Comparison of ENCODE assay signal across 14 cellular contexts in genomic region chr6:124793406-124793805, GRCh38.
DNase-seq lines count a peak whose midpoint lies in the region; TF ChIP-seq lines count a peak whose summit lies in the region.
"Had no signal": no experiment of that assay in that cellular context is flagged by ENCODE, and none has a peak within 500 bp of the region (broad histone marks: within the 10 kb centered on the region; RNA-seq: fewer than 3 reads in every experiment).

No MANE protein-coding gene starts in this region.

- H3K4me3 ChIP-seq in fibroblast of pulmonary artery (replicated peaks; ENCODE audit: low read depth, low read length): no peak overlapping the region

- DNase-seq in NCI-H1105 treated with DMSO at 0.1 percent for 48 hours (lab: John Stamatoyannopoulos, UW) (peak; percentile 30), NCI-H1105 (lab: John Stamatoyannopoulos, UW) (no peak), NOMO-1 treated with DMSO at 0.1 percent for 48 hours (lab: John Stamatoyannopoulos, UW; ENCODE audit: unreplicated experiment) (peak; percentile 5), NOMO-1 (lab: John Stamatoyannopoulos, UW; ENCODE audit: unreplicated experiment in 2 of 2) (no peak), fibroblast of pulmonary artery (ENCODE audit: low read depth) (peak; percentile 3), HuH-7 (ENCODE audit: low spot score) (no peak), NCI-H2107 (lab: John Stamatoyannopoulos, UW) (no peak)
- no peak for DNase-seq in activated naive CD4-positive, alpha-beta T cell treated with Interleukin-2 at 50 U/mL for 16 hours
- DNase-seq: Caco-2; CD8-positive, alpha-beta memory T cell; DMS53; GF-D8; HCEC 1CT; HFFc6 had no signal

- TF ChIP-seq CTCF in fibroblast of pulmonary artery (IDR thresholded peaks at IDR 0.05; ENCODE audit: low read length, missing control alignments): no peak

Comparison
In these comparisons a context has a peak if more than half of its experiments do, and no peak if none do; other contexts are left out.
1. DNase-seq: peak in NCI-H1105 treated with DMSO at 0.1 percent for 48 hours (single experiment), NOMO-1 treated with DMSO at 0.1 percent for 48 hours (single experiment) and fibroblast of pulmonary artery (single experiment); none in NCI-H1105 (single experiment), NOMO-1 (0 of 2), HuH-7 (single experiment), activated naive CD4-positive, alpha-beta T cell treated with Interleukin-2 at 50 U/mL for 16 hours (single experiment) and NCI-H2107 (single experiment).